In the genomic region with DNA sequence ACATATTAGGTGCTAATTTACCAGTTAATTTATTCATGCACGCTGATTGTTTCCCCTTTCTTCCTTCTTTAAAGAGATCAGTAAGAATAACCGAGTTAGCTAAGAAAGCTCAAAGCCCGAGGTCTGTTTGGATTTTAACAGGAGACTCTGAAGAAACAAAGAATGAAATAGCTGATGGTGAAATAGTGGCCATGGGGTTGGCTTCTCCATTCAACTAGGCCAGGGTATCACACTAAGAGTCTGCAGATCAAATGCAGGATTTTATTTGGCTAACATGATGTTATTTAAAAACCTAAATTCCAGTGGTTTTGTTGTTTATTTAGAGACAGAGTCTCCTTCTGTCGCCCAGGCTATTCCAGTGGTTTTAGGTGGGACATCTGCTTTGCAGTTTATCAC, we compare ENCODE assay signal across 1 cellular context.
TF ChIP-seq lines count a peak whose summit lies in the region.

No MANE protein-coding gene starts in this region.

TF ChIP-seq in H1, 55 proteins besides CTCF, POLR2A, EP300 and RAD21:
- TF ChIP-seq TBP (IDR thresholded peaks at IDR 0.05; ENCODE audit: low read depth, low read length) = no peak
- TF ChIP-seq RFX5 (IDR thresholded peaks at IDR 0.05; ENCODE audit: borderline replicate concordance, low read depth, low read length) = no peak
- TF ChIP-seq GTF2F1 (IDR thresholded peaks at IDR 0.05; ENCODE audit: borderline replicate concordance, low read depth, low read length) = no peak
- TF ChIP-seq SP4 (IDR thresholded peaks at IDR 0.05; ENCODE audit: low read length) = no peak
- TF ChIP-seq ZNF274 (IDR thresholded peaks at IDR 0.05; ENCODE audit: borderline replicate concordance, extremely low read depth, low read length) = no peak
- TF ChIP-seq, protein P1, sequence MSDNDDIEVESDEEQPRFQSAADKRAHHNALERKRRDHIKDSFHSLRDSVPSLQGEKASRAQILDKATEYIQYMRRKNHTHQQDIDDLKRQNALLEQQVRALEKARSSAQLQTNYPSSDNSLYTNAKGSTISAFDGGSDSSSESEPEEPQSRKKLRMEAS (IDR thresholded peaks at IDR 0.05) = no peak
- TF ChIP-seq SIRT6 (IDR thresholded peaks at IDR 0.05; ENCODE audit: low read length) = no peak
- no peak for TF ChIP-seq POU5F1 (IDR thresholded peaks at IDR 0.05; ENCODE audit: low read depth, low read length)
- no peak for TF ChIP-seq RBBP5 (IDR thresholded peaks at IDR 0.05; ENCODE audit: borderline replicate concordance, low read depth, low read length)
- TF ChIP-seq KDM4A (IDR thresholded peaks at IDR 0.05; ENCODE audit: low read depth, low read length, severe bottlenecking) = no peak
- TF ChIP-seq, protein P2, sequence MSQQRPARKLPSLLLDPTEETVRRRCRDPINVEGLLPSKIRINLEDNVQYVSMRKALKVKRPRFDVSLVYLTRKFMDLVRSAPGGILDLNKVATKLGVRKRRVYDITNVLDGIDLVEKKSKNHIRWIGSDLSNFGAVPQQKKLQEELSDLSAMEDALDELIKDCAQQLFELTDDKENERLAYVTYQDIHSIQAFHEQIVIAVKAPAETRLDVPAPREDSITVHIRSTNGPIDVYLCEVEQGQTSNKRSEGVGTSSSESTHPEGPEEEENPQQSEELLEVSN (IDR thresholded peaks at IDR 0.05) = no peak
